12 cellular contexts compared by ENCODE assay signal in the genomic region with DNA sequence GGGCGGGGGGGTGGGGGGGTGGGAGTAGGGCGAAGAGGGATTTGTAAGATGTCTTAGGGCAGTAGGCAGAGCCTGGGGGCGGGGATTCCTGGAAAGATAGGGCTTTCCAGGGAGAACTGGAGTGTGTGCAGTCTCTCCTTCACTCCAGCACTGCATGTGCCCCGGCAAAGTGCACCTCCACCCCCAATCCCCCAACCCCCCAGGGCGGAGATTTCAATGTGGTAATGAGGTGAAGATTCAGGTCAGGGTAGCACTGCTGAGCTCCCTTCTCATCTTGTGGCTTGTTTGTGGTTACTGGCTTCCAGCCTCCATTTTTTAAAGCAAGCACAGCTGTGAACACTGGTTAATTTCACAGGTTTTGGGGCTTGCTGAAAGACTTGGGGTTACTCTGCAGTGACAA. TPM values are rescaled to one million over a fixed set of nuclear protein-coding genes. Genes with fewer than 3 reads are reported as not detected.
DNase-seq lines count a peak whose midpoint lies in the region; ATAC-seq and TF ChIP-seq lines count a peak whose summit lies in the region.
"Had no signal": no experiment of that assay in that cellular context is flagged by ENCODE, and none has a peak within 500 bp of the region (broad histone marks: within the 10 kb centered on the region; RNA-seq: fewer than 3 reads in every experiment).

No MANE protein-coding gene starts in this region.

- H3K36me3 ChIP-seq in endodermal cell (ENCODE audit: control insufficient read depth, insufficient read depth, low read length) (no peaks in the 10 kb centered on the region), BE2C (no peaks in the 10 kb centered on the region)

- no peak overlapping the region for H3K9ac ChIP-seq in endodermal cell (ENCODE audit: extremely low read depth, low read length, poor library complexity, severe bottlenecking)

- peaks cover 46% of the 10 kb centered on the region for H3K27me3 Mint-ChIP-seq in T-helper 2 cell treated with Interferon-gamma antibody and Interleukin-4, amounts not matched to agents 5 μg/mL and 100 μg/mL, for 36 hours (ENCODE audit: low read depth)
- H3K27me3 Mint-ChIP-seq in endodermal cell (ENCODE audit: insufficient read depth) (peaks cover 61% of the 10 kb centered on the region), type B pancreatic cell (peaks cover 56% of the 10 kb centered on the region)

- no peak for TF ChIP-seq CTCF in endodermal cell (conservative IDR thresholded peaks at IDR 0.05)
- TF ChIP-seq CTCF in type B pancreatic cell (conservative IDR thresholded peaks at IDR 0.05): no peak
- no peak for TF ChIP-seq CTCF in BE2C (IDR thresholded peaks at IDR 0.05; ENCODE audit: low read depth, low read length)

- H3K9me3 ChIP-seq in endodermal cell (ENCODE audit: control insufficient read depth, low read length) (no peaks in the 10 kb centered on the region), BE2C (no peaks in the 10 kb centered on the region)

- H3K4me1 ChIP-seq in endodermal cell (ENCODE audit: control insufficient read depth, insufficient read depth, low read length) (no peaks in the 10 kb centered on the region), BE2C (no peaks in the 10 kb centered on the region)

- no peaks in the 10 kb centered on the region for H3K36me3 Mint-ChIP-seq in T-helper 2 cell treated with Interferon-gamma antibody and Interleukin-4, amounts not matched to agents 5 μg/mL and 100 μg/mL, for 36 hours (ENCODE audit: low read depth)
- H3K36me3 Mint-ChIP-seq in endodermal cell (ENCODE audit: low read depth): no peaks in the 10 kb centered on the region
- H3K36me3 Mint-ChIP-seq in type B pancreatic cell: no peaks in the 10 kb centered on the region
- H3K36me3 Mint-ChIP-seq: CD14-positive monocyte had no signal

- 51% methylated on average over 3 of the region's 5 CpGs; no CpG with 5 or more reads in 1 of the 2 experiments for WGBS in endodermal cell (ENCODE audit: insufficient coverage in 1 of 2, insufficient read length in 1 of 2), 2 experiments

- peak; percentile 54 for DNase-seq in activated gamma-delta T cell treated with Interleukin-2 at 50 U/mL for 16 hours
- no peak for DNase-seq in activated gamma-delta T cell (lab: John Stamatoyannopoulos, UW)
- DNase-seq in T-helper 2 cell treated with Interferon-gamma antibody and Interleukin-4, amounts not matched to agents 5 μg/mL and 100 μg/mL, for 36 hours (ENCODE audit: low spot score): peak; percentile 26
- peak; percentile 86 for DNase-seq in endodermal cell
- DNase-seq in type B pancreatic cell (ENCODE audit: extremely low spot score, unreplicated experiment): peak; percentile 37
- no peak for DNase-seq in BE2C
- no peak for DNase-seq in NCI-H1694 (lab: John Stamatoyannopoulos, UW)
- DNase-seq: retina had no signal

- H3K27ac ChIP-seq in endodermal cell (ENCODE audit: low read depth, low read length): no peak overlapping the region

- H3K4me3 ChIP-seq in endodermal cell (ENCODE audit: low read length) (no peak overlapping the region), BE2C (ENCODE audit: low read depth, low read length) (no peak overlapping the region)

- no peak overlapping the region for H3K27ac Mint-ChIP-seq in T-helper 2 cell treated with Interferon-gamma antibody and Interleukin-4, amounts not matched to agents 5 μg/mL and 100 μg/mL, for 36 hours
- H3K27ac Mint-ChIP-seq in endodermal cell (no peak overlapping the region), type B pancreatic cell (no peak overlapping the region)

- H3K4me3 Mint-ChIP-seq in T-helper 2 cell treated with Interferon-gamma antibody and Interleukin-4, amounts not matched to agents 5 μg/mL and 100 μg/mL, for 36 hours: peak overlapping the region; percentile 56
- no peak overlapping the region for H3K4me3 Mint-ChIP-seq in endodermal cell
- no peak overlapping the region for H3K4me3 Mint-ChIP-seq in type B pancreatic cell

- peaks cover 23% of the 10 kb centered on the region for H3K4me1 Mint-ChIP-seq in T-helper 2 cell treated with Interferon-gamma antibody and Interleukin-4, amounts not matched to agents 5 μg/mL and 100 μg/mL, for 36 hours (ENCODE audit: low read depth)
- H3K4me1 Mint-ChIP-seq in endodermal cell (peaks cover 16% of the 10 kb centered on the region), type B pancreatic cell (ENCODE audit: unreplicated experiment) (peaks cover 15% of the 10 kb centered on the region)

- no peak for ATAC-seq in HG03135 (IDR thresholded peaks at IDR 0.05; ENCODE audit: unreplicated experiment)

- no peaks in the 10 kb centered on the region for H3K9me3 Mint-ChIP-seq in T-helper 2 cell treated with Interferon-gamma antibody and Interleukin-4, amounts not matched to agents 5 μg/mL and 100 μg/mL, for 36 hours
- H3K9me3 Mint-ChIP-seq in endodermal cell (no peaks in the 10 kb centered on the region), type B pancreatic cell (no peaks in the 10 kb centered on the region)

- H3K27me3 ChIP-seq in endodermal cell (ENCODE audit: control insufficient read depth, insufficient read depth, low read length, poor library complexity, severe bottlenecking) (peaks cover 53% of the 10 kb centered on the region), BE2C (no peaks in the 10 kb centered on the region)

RNA-seq across cellular contexts. Expression of gene TMEM239, which starts 5.9 kb away (rescaled TPM):
- not detected for total RNA-seq in endodermal cell
- not detected for polyA plus RNA-seq in endodermal cell (2013, experiment 1 of 2)
- polyA plus RNA-seq in endodermal cell (2013, experiment 2 of 2): not detected
- not detected in 2 replicates for total RNA-seq in type B pancreatic cell (ENCODE audit: low replicate concordance)
- not detected for polyA plus RNA-seq in BE2C (2012; ENCODE audit: insufficient read depth, insufficient read length, low read depth)
- total RNA-seq: cerebellum, NCI-H460 had no signal
- polyA plus RNA-seq: CD14-positive monocyte had no signal

RNA-seq across cellular contexts. Expression of gene C20orf141, which starts 7.3 kb away (rescaled TPM):
- not detected for total RNA-seq in endodermal cell
- polyA plus RNA-seq in endodermal cell (2013, experiment 1 of 2): not detected
- not detected for polyA plus RNA-seq in endodermal cell (2013, experiment 2 of 2)
- total RNA-seq in type B pancreatic cell (ENCODE audit: low replicate concordance): not detected in 2 replicates
- polyA plus RNA-seq in BE2C (2012; ENCODE audit: insufficient read depth, insufficient read length, low read depth): not detected
- total RNA-seq: cerebellum, NCI-H460 had no signal
- polyA plus RNA-seq: CD14-positive monocyte had no signal

RNA-seq across cellular contexts. Expression of gene PCED1A, which starts 18.4 kb away (rescaled TPM):
- total RNA-seq in endodermal cell (10 to 100 TPM; 40.2 to 46.5 TPM), type B pancreatic cell (ENCODE audit: low replicate concordance) (47.5 and 79.6 TPM in 2 replicates)
- polyA plus RNA-seq in endodermal cell (2013, experiment 1 of 2): 68.8 TPM
- 57.8 TPM for polyA plus RNA-seq in endodermal cell (2013, experiment 2 of 2)
- 24.0 TPM for polyA plus RNA-seq in BE2C (2012; ENCODE audit: insufficient read depth, insufficient read length, low read depth)

RNA-seq across cellular contexts. Expression of gene VPS16, which starts 18.5 kb away (rescaled TPM):
- total RNA-seq in endodermal cell (10 to 100 TPM; 36.8 to 37.5 TPM), type B pancreatic cell (ENCODE audit: low replicate concordance) (31.8 and 49.9 TPM in 2 replicates)
- polyA plus RNA-seq in endodermal cell (2013, experiment 1 of 2): 41.2 TPM
- 37.7 TPM for polyA plus RNA-seq in endodermal cell (2013, experiment 2 of 2)
- 25.7 TPM for polyA plus RNA-seq in BE2C (2012; ENCODE audit: insufficient read depth, insufficient read length, low read depth)

RNA-seq across cellular contexts. Expression of gene CPXM1, which starts 21.6 kb away (rescaled TPM):
- total RNA-seq in endodermal cell: 100 to 1,000 TPM in 1 of 2 donors, 10 to 100 TPM in 1; 80.1 to 106 TPM
- 174 TPM for polyA plus RNA-seq in endodermal cell (2013, experiment 1 of 2)
- polyA plus RNA-seq in endodermal cell (2013, experiment 2 of 2): 158 TPM
- 6.6 and 106 TPM in 2 replicates for total RNA-seq in type B pancreatic cell (ENCODE audit: low replicate concordance)
- polyA plus RNA-seq in BE2C (2012; ENCODE audit: insufficient read depth, insufficient read length, low read depth): 15.6 TPM
- total RNA-seq: NCI-H460 had no signal
- polyA plus RNA-seq: CD14-positive monocyte had no signal

Comparison
In these comparisons a context has a peak if more than half of its experiments do, and no peak if none do; other contexts are left out.
1. DNase-seq: peak in activated gamma-delta T cell treated with Interleukin-2 at 50 U/mL for 16 hours (single experiment), T-helper 2 cell treated with Interferon-gamma antibody and Interleukin-4, amounts not matched to agents 5 μg/mL and 100 μg/mL, for 36 hours (single experiment), endodermal cell (single experiment) and type B pancreatic cell (single experiment); none in activated gamma-delta T cell (single experiment), BE2C (single experiment) and NCI-H1694 (single experiment).